In genomic region chr12:124544311-124544970, GRCh38 we compare ENCODE assay signal across 12 cellular contexts. TPM values are rescaled to one million over a fixed set of nuclear protein-coding genes. Genes with fewer than 3 reads are reported as not detected.
A peak's percentile ranks its signal among the peaks of the same experiment; 100 is the strongest.
DNase-seq lines count a peak whose midpoint lies in the region; ATAC-seq and TF ChIP-seq lines count a peak whose summit lies in the region.
"Had no signal": no experiment of that assay in that cellular context is flagged by ENCODE, and none has a peak within 500 bp of the region (broad histone marks: within the 10 kb centered on the region; RNA-seq: fewer than 3 reads in every experiment).

No MANE protein-coding gene starts in this region.

- POLR2A ChIA-PET in HEK293 (lab: Yijun Ruan, JAX), result no interaction called here

- peak overlapping the region; percentile 93 for H3K4me2 ChIP-seq in BLaER1

- DNase-seq in WERI-Rb-1 (peak; percentile 91), LoVo (ENCODE audit: low spot score) (no peak), mesenteric fat pad (ENCODE audit: low spot score) (no peak), GM03348 (ENCODE audit: low spot score) (no peak)
- DNase-seq: activated naive CD4-positive, alpha-beta T cell treated with Interleukin-2 at 50 U/mL for 16 hours; CD4-positive, CD25-positive, alpha-beta regulatory T cell; NCI-H1092; stimulated activated naive CD4-positive, alpha-beta T cell had no signal

- no peak for ATAC-seq in HG02970 (IDR thresholded peaks at IDR 0.05; ENCODE audit: low FRiP score, unreplicated experiment)

- H3K27me3 ChIP-seq in BLaER1 (no peaks in the 10 kb centered on the region), WERI-Rb-1 (ENCODE audit: insufficient read depth, low read depth, severe bottlenecking) (no peaks in the 10 kb centered on the region)

- H3K4me3 ChIP-seq in BLaER1, result no peak overlapping the region
- H3K4me3 ChIP-seq in HEK293 (ENCODE audit: low read depth, low read length), result no peak overlapping the region
- peak overlapping the region; percentile 46 for H3K4me3 ChIP-seq in WERI-Rb-1 (ENCODE audit: low read depth, low read length)
- no peak overlapping the region for H3K4me3 ChIP-seq in mesodermal cell (ENCODE audit: extremely low read depth, insufficient read depth, low read length, poor library complexity, severe bottlenecking)

- 68 to 73% methylated on average over 10 to 16 of the region's 16 CpGs for WGBS in mesodermal cell (ENCODE audit: insufficient coverage in 2 of 2), 2 experiments

- H3K9me3 ChIP-seq in BLaER1 (no peaks in the 10 kb centered on the region), HEK293 (ENCODE audit: control insufficient read depth, insufficient read depth, low read depth, low read length) (no peaks in the 10 kb centered on the region), WERI-Rb-1 (ENCODE audit: severe bottlenecking) (no peaks in the 10 kb centered on the region), mesodermal cell (ENCODE audit: control insufficient read depth, low read length) (no peaks in the 10 kb centered on the region)

- H3K36me3 ChIP-seq in BLaER1 (no peaks in the 10 kb centered on the region), HEK293 (ENCODE audit: control insufficient read depth in 2 of 2, insufficient read depth in 1 of 2, low read length in 2 of 2) (no peaks in the 10 kb centered on the region), WERI-Rb-1 (peaks cover 22% of the 10 kb centered on the region), mesodermal cell (ENCODE audit: control insufficient read depth, insufficient read depth, low read length) (peaks cover 11% of the 10 kb centered on the region)

- no peak for TF ChIP-seq CTCF in HEK293 (tag by site-specific recombination; IDR thresholded peaks at IDR 0.05)
- TF ChIP-seq CTCF in WERI-Rb-1 (IDR thresholded peaks at IDR 0.05; ENCODE audit: low read depth, low read length), result no peak

- H3K27ac ChIP-seq in BLaER1 (peak overlapping the region; percentile 60), HEK293 (ENCODE audit: extremely low read depth, low read depth, low read length) (no peak overlapping the region), WERI-Rb-1 (peak overlapping the region; percentile 98), mesodermal cell (ENCODE audit: low read depth, low read length, severe bottlenecking) (peak overlapping the region; percentile 37)

- H3K4me1 ChIP-seq in BLaER1 (peaks cover 82% of the 10 kb centered on the region), HEK293 (ENCODE audit: control insufficient read depth, insufficient read depth, low read length) (no peaks in the 10 kb centered on the region; the same call in 1 of the 2 replicates), mesodermal cell (ENCODE audit: control insufficient read depth, insufficient read depth, low read length, poor library complexity, severe bottlenecking) (peaks cover 47% of the 10 kb centered on the region)

- peak overlapping the region; percentile 63; the same call in 1 of the 2 replicates for H3K9ac ChIP-seq in BLaER1

- H4K20me1 ChIP-seq in BLaER1, result peaks cover 85% of the 10 kb centered on the region

- CTCF ChIA-PET in HEK293 (lab: Yijun Ruan, JAX), result no interaction called here

TF ChIP-seq in HEK293, 187 proteins besides CTCF, POLR2A, EP300 and RAD21 (continues in another document):
- no peak for TF ChIP-seq HOXC10 (CRISPR knock-in tag; IDR thresholded peaks at IDR 0.05)
- TF ChIP-seq, protein P1, sequence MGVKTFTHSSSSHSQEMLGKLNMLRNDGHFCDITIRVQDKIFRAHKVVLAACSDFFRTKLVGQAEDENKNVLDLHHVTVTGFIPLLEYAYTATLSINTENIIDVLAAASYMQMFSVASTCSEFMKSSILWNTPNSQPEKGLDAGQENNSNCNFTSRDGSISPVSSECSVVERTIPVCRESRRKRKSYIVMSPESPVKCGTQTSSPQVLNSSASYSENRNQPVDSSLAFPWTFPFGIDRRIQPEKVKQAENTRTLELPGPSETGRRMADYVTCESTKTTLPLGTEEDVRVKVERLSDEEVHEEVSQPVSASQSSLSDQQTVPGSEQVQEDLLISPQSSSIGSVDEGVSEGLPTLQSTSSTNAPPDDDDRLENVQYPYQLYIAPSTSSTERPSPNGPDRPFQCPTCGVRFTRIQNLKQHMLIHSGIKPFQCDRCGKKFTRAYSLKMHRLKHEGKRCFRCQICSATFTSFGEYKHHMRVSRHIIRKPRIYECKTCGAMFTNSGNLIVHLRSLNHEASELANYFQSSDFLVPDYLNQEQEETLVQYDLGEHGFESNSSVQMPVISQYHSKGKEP (tag by site-specific recombination; IDR thresholded peaks at IDR 0.05), result no peak
- TF ChIP-seq KLF8 (tag by site-specific recombination; IDR thresholded peaks at IDR 0.05), result no peak
- no peak for TF ChIP-seq ZNF133 (tag by site-specific recombination; IDR thresholded peaks at IDR 0.05)
- TF ChIP-seq ZEB2 (tag by site-specific recombination; IDR thresholded peaks at IDR 0.05), result no peak
- TF ChIP-seq, protein P2, sequence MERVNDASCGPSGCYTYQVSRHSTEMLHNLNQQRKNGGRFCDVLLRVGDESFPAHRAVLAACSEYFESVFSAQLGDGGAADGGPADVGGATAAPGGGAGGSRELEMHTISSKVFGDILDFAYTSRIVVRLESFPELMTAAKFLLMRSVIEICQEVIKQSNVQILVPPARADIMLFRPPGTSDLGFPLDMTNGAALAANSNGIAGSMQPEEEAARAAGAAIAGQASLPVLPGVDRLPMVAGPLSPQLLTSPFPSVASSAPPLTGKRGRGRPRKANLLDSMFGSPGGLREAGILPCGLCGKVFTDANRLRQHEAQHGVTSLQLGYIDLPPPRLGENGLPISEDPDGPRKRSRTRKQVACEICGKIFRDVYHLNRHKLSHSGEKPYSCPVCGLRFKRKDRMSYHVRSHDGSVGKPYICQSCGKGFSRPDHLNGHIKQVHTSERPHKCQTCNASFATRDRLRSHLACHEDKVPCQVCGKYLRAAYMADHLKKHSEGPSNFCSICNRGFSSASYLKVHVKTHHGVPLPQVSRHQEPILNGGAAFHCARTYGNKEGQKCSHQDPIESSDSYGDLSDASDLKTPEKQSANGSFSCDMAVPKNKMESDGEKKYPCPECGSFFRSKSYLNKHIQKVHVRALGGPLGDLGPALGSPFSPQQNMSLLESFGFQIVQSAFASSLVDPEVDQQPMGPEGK (tag by site-specific recombination; IDR thresholded peaks at IDR 0.05), result peak; percentile 45; the same call in 1 of the 2 replicates
- peak; percentile 19; the same call in 1 of the 2 replicates for TF ChIP-seq TRIM28 (IDR thresholded peaks at IDR 0.05; ENCODE audit: borderline replicate concordance, low read length)
- peak; percentile 88 for TF ChIP-seq EGR2 (tag by site-specific recombination; IDR thresholded peaks at IDR 0.05; ENCODE audit: low read depth)
- TF ChIP-seq KLF1 (tag by site-specific recombination; IDR thresholded peaks at IDR 0.05), result peak; percentile 83
- TF ChIP-seq ZNF423 (tag by site-specific recombination; IDR thresholded peaks at IDR 0.05), result no peak
- peak; percentile 77 for TF ChIP-seq GLIS1 (tag by site-specific recombination; IDR thresholded peaks at IDR 0.05)
- no peak for TF ChIP-seq ZNF302 (tag by site-specific recombination; IDR thresholded peaks at IDR 0.05; ENCODE audit: low read depth)
- TF ChIP-seq SP2 (tag by site-specific recombination; IDR thresholded peaks at IDR 0.05), result peak; percentile 38
- no peak for TF ChIP-seq ZNF549 (tag by site-specific recombination; IDR thresholded peaks at IDR 0.05)
- 0 out of 2 replicates have a peak, but pooled peaks have one; percentile 20 for TF ChIP-seq ZBTB8A (tag by site-specific recombination; IDR thresholded peaks at IDR 0.05)
- TF ChIP-seq ZNF398 (tag by site-specific recombination; IDR thresholded peaks at IDR 0.05), result no peak

RNA-seq across cellular contexts. Expression of gene NCOR2, which starts 23.0 kb away (rescaled TPM):
- polyA plus RNA-seq in mesodermal cell (2013, experiment 1 of 2), result 156 TPM
- 115 TPM for polyA plus RNA-seq in mesodermal cell (2013, experiment 2 of 2)
- total RNA-seq in mesenteric fat pad, result 248 TPM
